ENCODE assay signal across 10 cellular contexts in the genomic region with DNA sequence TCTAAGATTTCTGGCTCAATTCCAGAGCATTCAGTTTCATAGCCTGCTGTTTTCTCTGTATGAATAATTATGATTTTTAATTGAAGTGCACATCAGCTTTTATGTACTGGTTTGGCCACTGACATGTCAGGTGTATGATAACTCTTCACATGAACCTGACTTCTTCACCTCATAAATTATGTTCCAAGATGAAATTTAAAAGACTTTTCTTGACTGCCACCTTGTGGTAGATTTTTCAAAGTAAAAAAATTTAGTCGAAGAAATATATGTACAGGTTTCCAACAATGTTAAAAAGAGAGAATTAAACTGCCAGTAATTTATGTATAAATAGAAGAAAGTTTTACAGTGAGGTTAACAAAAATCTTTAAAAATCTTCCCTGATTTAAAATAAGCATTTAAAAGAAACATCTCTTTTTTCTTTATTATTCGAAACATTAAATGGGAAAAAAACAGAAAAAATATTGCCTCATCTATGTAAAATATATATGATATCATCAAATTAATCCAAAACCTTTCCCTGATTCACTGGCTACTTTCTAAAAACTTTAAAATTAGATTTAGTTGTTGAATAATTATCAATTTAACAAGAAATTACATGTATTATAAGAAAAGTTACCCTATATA.
DNase-seq lines count a peak whose midpoint lies in the region; ATAC-seq, FAIRE-seq and TF ChIP-seq lines count a peak whose summit lies in the region.
"Had no signal": no experiment of that assay in that cellular context is flagged by ENCODE, and none has a peak within 500 bp of the region (broad histone marks: within the 10 kb centered on the region; RNA-seq: fewer than 3 reads in every experiment).

No MANE protein-coding gene starts in this region.

- no peaks in the 10 kb centered on the region for H3K27me3 ChIP-seq in BJ (ENCODE audit: control insufficient read depth, insufficient read depth, low read length)
- no peaks in the 10 kb centered on the region for H3K27me3 ChIP-seq in ovary
- H3K27me3 ChIP-seq in spleen (replicated peaks in 1 of 7) = no peaks in the 10 kb centered on the region
- H3K27me3 ChIP-seq: SJCRH30 had no signal

- POLR2A ChIA-PET in BJ (lab: Charles Lee) (no interaction called here), HEK293 (lab: Yijun Ruan, JAX) (no interaction called here)

- CTCF ChIA-PET in BJ (lab: Yijun Ruan, JAX) (no interaction called here), HEK293 (lab: Yijun Ruan, JAX) (interaction anchor here (0.7 to 1.3 kb wide), 6 partner anchors 13 to 301 kb away, joined by 3 to 4 read pairs (median 3); a partner anchor contains a TSS)

- H3K9ac ChIP-seq in SK-N-MC (ENCODE audit: insufficient read length) = no peak overlapping the region

- TF ChIP-seq CTCF in BJ (IDR thresholded peaks at IDR 0.05; ENCODE audit: insufficient read depth, low read depth, low read length) = peak; percentile 41
- TF ChIP-seq CTCF in HEK293 (tag by site-specific recombination; IDR thresholded peaks at IDR 0.05) = no peak
- no peak for TF ChIP-seq CTCF in ovary (IDR thresholded peaks at IDR 0.05)
- TF ChIP-seq CTCF in spleen (IDR thresholded peaks at IDR 0.05 in 8 of 11, conservative IDR thresholded peaks at IDR 0.05 in 3 of 11) = peak in 1 of 11 experiments; percentile 30

- H3K4me3 ChIP-seq in BJ (ENCODE audit: low read depth, low read length) (no peak overlapping the region), HEK293 (ENCODE audit: low read depth, low read length) (no peak overlapping the region), SK-N-MC (no peak overlapping the region), ovary (no peak overlapping the region), spleen (no peak overlapping the region)
- H3K4me3 ChIP-seq: SJCRH30 had no signal

- H3K9me3 ChIP-seq in HEK293 (ENCODE audit: control insufficient read depth, insufficient read depth, low read depth, low read length) (no peaks in the 10 kb centered on the region), SK-N-MC (ENCODE audit: low read depth, low read length) (no peaks in the 10 kb centered on the region), ovary (no peaks in the 10 kb centered on the region), spleen (no peaks in the 10 kb centered on the region)
- H3K9me3 ChIP-seq: SJCRH30 had no signal

- H3K36me3 ChIP-seq in BJ (ENCODE audit: control insufficient read depth, insufficient read depth, low read length) = no peaks in the 10 kb centered on the region
- no peaks in the 10 kb centered on the region for H3K36me3 ChIP-seq in HEK293 (ENCODE audit: control insufficient read depth in 2 of 2, insufficient read depth in 1 of 2, low read length in 2 of 2)
- H3K36me3 ChIP-seq in SK-N-MC (ENCODE audit: insufficient read depth, low read length) = no peaks in the 10 kb centered on the region
- H3K36me3 ChIP-seq in ovary = no peaks in the 10 kb centered on the region
- H3K36me3 ChIP-seq in spleen = no peaks in the 10 kb centered on the region
- H3K36me3 ChIP-seq: SJCRH30 had no signal

- peak; percentile 97 for FAIRE-seq in islet of Langerhans (lab: Jason Lieb, UNC)

- TF ChIP-seq POLR2A in ovary (IDR thresholded peaks at IDR 0.05) = no peak
- TF ChIP-seq POLR2A in spleen (IDR thresholded peaks at IDR 0.05) = no peak

- TF ChIP-seq EP300 in ovary (IDR thresholded peaks at IDR 0.05) = no peak

- DNase-seq in BJ (ENCODE audit: low read depth) (no peak), SK-N-MC (ENCODE audit: low read depth, low spot score) (peak; percentile 51), ovary (no peak), cerebellar nuclear complex (lab: John Stamatoyannopoulos, UW) (no peak), spleen (no peak)
- DNase-seq: stimulated activated CD4-positive, alpha-beta T cell treated with anti-CD3 and anti-CD28 coated beads, Interleukin-2, amount 100 ng/mL, for 24 hours had no signal

- ATAC-seq in GM19328 (IDR thresholded peaks at IDR 0.05; ENCODE audit: unreplicated experiment) = no peak

- H3K4me1 ChIP-seq in HEK293 (ENCODE audit: control insufficient read depth, insufficient read depth, low read length) (no peaks in the 10 kb centered on the region), ovary (ENCODE audit: insufficient read depth) (no peaks in the 10 kb centered on the region), spleen (no peaks in the 10 kb centered on the region)
- H3K4me1 ChIP-seq: SJCRH30 had no signal

- intact Hi-C loops in ovary (cut with DNase I) (no loop called here), spleen (cut with DNase I; ENCODE audit: low total_unique reads) (no loop called here)

- WGBS in ovary, 3 donors = 48 to 52% (median 48%) methylated on average over 2 of the region's 2 CpGs
- WGBS in spleen, 5 donors = 48 to 52% (median 50%) methylated on average over 2 of the region's 2 CpGs

- no peak overlapping the region for H3K27ac ChIP-seq in HEK293 (ENCODE audit: extremely low read depth, low read depth, low read length)
- H3K27ac ChIP-seq in SK-N-MC = peak overlapping the region; percentile 57
- H3K27ac ChIP-seq in ovary = no peak overlapping the region
- H3K27ac ChIP-seq in spleen = no peak overlapping the region
- H3K27ac ChIP-seq: SJCRH30 had no signal

TF ChIP-seq in HEK293, 187 proteins besides CTCF, POLR2A, EP300 and RAD21:
- TF ChIP-seq ZNF747 (tag by site-specific recombination; IDR thresholded peaks at IDR 0.05) = no peak
- TF ChIP-seq, protein P1, sequence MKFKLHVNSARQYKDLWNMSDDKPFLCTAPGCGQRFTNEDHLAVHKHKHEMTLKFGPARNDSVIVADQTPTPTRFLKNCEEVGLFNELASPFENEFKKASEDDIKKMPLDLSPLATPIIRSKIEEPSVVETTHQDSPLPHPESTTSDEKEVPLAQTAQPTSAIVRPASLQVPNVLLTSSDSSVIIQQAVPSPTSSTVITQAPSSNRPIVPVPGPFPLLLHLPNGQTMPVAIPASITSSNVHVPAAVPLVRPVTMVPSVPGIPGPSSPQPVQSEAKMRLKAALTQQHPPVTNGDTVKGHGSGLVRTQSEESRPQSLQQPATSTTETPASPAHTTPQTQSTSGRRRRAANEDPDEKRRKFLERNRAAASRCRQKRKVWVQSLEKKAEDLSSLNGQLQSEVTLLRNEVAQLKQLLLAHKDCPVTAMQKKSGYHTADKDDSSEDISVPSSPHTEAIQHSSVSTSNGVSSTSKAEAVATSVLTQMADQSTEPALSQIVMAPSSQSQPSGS (tag by site-specific recombination; IDR thresholded peaks at IDR 0.05; ENCODE audit: low read depth) = peak; percentile 40; the same call in 1 of the 2 replicates
- TF ChIP-seq ZNF76 (tag by site-specific recombination; IDR thresholded peaks at IDR 0.05; ENCODE audit: borderline replicate concordance, low read depth) = no peak
- peak; percentile 40 for TF ChIP-seq ZNF654 (tag by site-specific recombination; IDR thresholded peaks at IDR 0.05; ENCODE audit: low read depth)
- no peak for TF ChIP-seq ZNF146 (tag by site-specific recombination; IDR thresholded peaks at IDR 0.05)
